30 cellular contexts compared by ENCODE assay signal in genomic region chr12:104662203-104662602, GRCh38.
A peak's percentile ranks its signal among the peaks of the same experiment; 100 is the strongest.
DNase-seq lines count a peak whose midpoint lies in the region; ATAC-seq, FAIRE-seq and TF ChIP-seq lines count a peak whose summit lies in the region.
"Had no signal": no experiment of that assay in that cellular context is flagged by ENCODE, and none has a peak within 500 bp of the region (broad histone marks: within the 10 kb centered on the region; RNA-seq: fewer than 3 reads in every experiment).

No MANE protein-coding gene starts in this region.

- peak in 1 of 2 experiments; percentile 26; a peak in 2 of 5 replicates for TF ChIP-seq RAD21 in A549 (conservative IDR thresholded peaks at IDR 0.05 in 1 of 2, IDR thresholded peaks at IDR 0.05 in 1 of 2)

- POLR2A ChIA-PET in A549 (lab: Yijun Ruan, JAX): no interaction called here

- H3K36me3 ChIP-seq in astrocyte (ENCODE audit: insufficient read depth, low read length) (no peaks in the 10 kb centered on the region), testis (ENCODE audit: low read depth, missing control alignments) (no peaks in the 10 kb centered on the region), lower lobe of right lung (no peaks in the 10 kb centered on the region)
- H3K36me3 ChIP-seq: brain microvascular endothelial cell, colonic mucosa, suprapubic skin had no signal

- ATAC-seq in A549 (peak in 1 of 2 experiments; percentile 65; a peak in 3 of 6 replicates), HG02852 (IDR thresholded peaks at IDR 0.05; ENCODE audit: unreplicated experiment) (no peak), lower lobe of right lung (no peak), HG02588 (IDR thresholded peaks at IDR 0.05; ENCODE audit: unreplicated experiment) (no peak)

- no peaks in the 10 kb centered on the region for H3K9me3 Mint-ChIP-seq in astrocyte (ENCODE audit: unreplicated experiment)
- H3K9me3 Mint-ChIP-seq: activated CD4-positive, alpha-beta memory T cell treated with anti-CD3 and anti-CD28 coated beads for 36 hours; H9; IgD-negative memory B cell had no signal

- H3K4me2 ChIP-seq in A549 (peak overlapping the region; percentile 66), astrocyte (ENCODE audit: low read length) (no peak overlapping the region)
- H3K4me2 ChIP-seq: BLaER1, smooth muscle cell had no signal

- H3K27ac ChIP-seq in A549: peak overlapping the region; percentile 60 to 85
- H3K27ac ChIP-seq in astrocyte (ENCODE audit: low read depth, low read length): no peak overlapping the region
- no peak overlapping the region for H3K27ac ChIP-seq in testis
- H3K27ac ChIP-seq in lower lobe of right lung: no peak overlapping the region
- H3K27ac ChIP-seq: BLaER1, brain microvascular endothelial cell, colonic mucosa, suprapubic skin had no signal

- no peaks in the 10 kb centered on the region for H3K27me3 ChIP-seq in astrocyte (ENCODE audit: insufficient read depth, low read length)
- H3K27me3 ChIP-seq in testis: no peaks in the 10 kb centered on the region
- no peaks in the 10 kb centered on the region for H3K27me3 ChIP-seq in lower lobe of right lung (ENCODE audit: low read depth)
- H3K27me3 ChIP-seq: BLaER1, brain microvascular endothelial cell, colonic mucosa, suprapubic skin had no signal

- H3K9me3 ChIP-seq in A549 (no peaks in the 10 kb centered on the region), astrocyte (ENCODE audit: insufficient read depth, low read depth, low read length) (no peaks in the 10 kb centered on the region), testis (no peaks in the 10 kb centered on the region), lower lobe of right lung (no peaks in the 10 kb centered on the region)
- H3K9me3 ChIP-seq: BLaER1, colonic mucosa, suprapubic skin had no signal

- WGBS in A549 (ENCODE audit: missing lambda C conversion rate): 9% methylated on average over 6 of the region's 6 CpGs
- 65 to 71% methylated on average over 6 of the region's 6 CpGs for WGBS in testis, 2 donors

- DNase-seq in A549 (ENCODE audit: low read depth in 1 of 2, low spot score in 1 of 2): peak in 1 of 2 experiments; percentile 54
- DNase-seq in Daoy (ENCODE audit: low read depth): peak; percentile 34
- DNase-seq in astrocyte (ENCODE audit: low read depth): peak; percentile 46
- DNase-seq in testis: no peak
- DNase-seq in lower lobe of right lung: no peak
- DNase-seq: activated CD4-positive, alpha-beta memory T cell treated with anti-CD3 and anti-CD28 coated beads for 36 hours; activated CD4-positive, CD25-positive, alpha-beta regulatory T cell; activated effector memory CD4-positive, alpha-beta T cell treated with anti-CD3 and anti-CD28 coated beads, Interleukin-2, amount 50 U/mL, for 16 hours; brain microvascular endothelial cell; colonic mucosa; H9; left cardiac atrium; mesendoderm; NCI-H2081 treated with DMSO at 0.1 percent for 48 hours; NCI-H446; occipital lobe; OCI-M1; retina; Right ventricle myocardium superior; stimulated activated CD4-positive, alpha-beta T cell treated with anti-CD3 and anti-CD28 coated beads, Interleukin-2, amount 100 ng/mL, for 24 hours; T-helper 9 cell had no signal

- CTCF ChIA-PET in A549 (lab: Yijun Ruan, JAX): interaction anchor here (0.6 to 2.4 kb wide), 5 partner anchors 9 to 281 kb away, joined by 3 to 7 read pairs (median 4); no protein-coding TSS in a partner anchor

- peaks cover 52% of the 10 kb centered on the region for H3K4me1 ChIP-seq in A549
- no peaks in the 10 kb centered on the region for H3K4me1 ChIP-seq in astrocyte (ENCODE audit: insufficient read depth, low read length)
- H3K4me1 ChIP-seq in testis: peaks cover 7% of the 10 kb centered on the region
- peaks cover 8% of the 10 kb centered on the region for H3K4me1 ChIP-seq in lower lobe of right lung
- H3K4me1 ChIP-seq: colonic mucosa had no signal

- peak in 1 of 2 experiments; percentile 59; a peak in 2 of 5 replicates for TF ChIP-seq EP300 in A549 (IDR thresholded peaks at IDR 0.05)

- no peaks in the 10 kb centered on the region for H3K4me1 Mint-ChIP-seq in astrocyte (ENCODE audit: low read depth, unreplicated experiment)

- TF ChIP-seq POLR2A in A549 (IDR thresholded peaks at IDR 0.05; ENCODE audit: low read length): no peak
- TF ChIP-seq POLR2A in testis (IDR thresholded peaks at IDR 0.05): no peak

- no peak for TF ChIP-seq CTCF in A549 (IDR thresholded peaks at IDR 0.05)
- no peak for TF ChIP-seq CTCF in astrocyte (IDR thresholded peaks at IDR 0.05; ENCODE audit: insufficient read depth, low read depth, low read length)
- TF ChIP-seq CTCF in testis (IDR thresholded peaks at IDR 0.05): no peak
- TF ChIP-seq CTCF in lower lobe of right lung (IDR thresholded peaks at IDR 0.05): no peak

- H3K27me3 Mint-ChIP-seq in astrocyte (ENCODE audit: low read depth, unreplicated experiment): no peaks in the 10 kb centered on the region
- H3K27me3 Mint-ChIP-seq: activated CD4-positive, alpha-beta memory T cell treated with anti-CD3 and anti-CD28 coated beads for 36 hours; IgD-negative memory B cell had no signal

- H4K20me1 ChIP-seq in astrocyte (ENCODE audit: insufficient read depth, low read length): peaks cover 50% of the 10 kb centered on the region

- no peaks in the 10 kb centered on the region for H3K79me2 ChIP-seq in astrocyte (ENCODE audit: insufficient read depth, low read length)

- H3K4me3 ChIP-seq in A549 (no peak overlapping the region; the same call in 2 of the 3 replicates), astrocyte (ENCODE audit: insufficient read depth, low read depth, low read length) (no peak overlapping the region), testis (no peak overlapping the region), lower lobe of right lung (no peak overlapping the region)
- H3K4me3 ChIP-seq: BLaER1, colonic mucosa, smooth muscle cell, suprapubic skin had no signal

- FAIRE-seq in A549 (lab: Jason Lieb, UNC) (peak; percentile 87), astrocyte (lab: Jason Lieb, UNC) (no peak), islet of Langerhans (lab: Jason Lieb, UNC) (peak; percentile 80)
- FAIRE-seq: endometrium, GM12892 had no signal

- no peak overlapping the region for H2AFZ ChIP-seq in astrocyte (ENCODE audit: low read depth, low read length)

- no peak overlapping the region for H3K27ac Mint-ChIP-seq in astrocyte (ENCODE audit: unreplicated experiment)
- H3K27ac Mint-ChIP-seq: activated CD4-positive, alpha-beta memory T cell treated with anti-CD3 and anti-CD28 coated beads for 36 hours; IgD-negative memory B cell had no signal

- intact Hi-C loops in testis (cut with DNase I; ENCODE audit: low total_unique reads) (no loop called here), lower lobe of right lung (cut with DNase I) (no loop called here)

- no peak overlapping the region for H3K4me3 Mint-ChIP-seq in astrocyte (ENCODE audit: unreplicated experiment)
- H3K4me3 Mint-ChIP-seq: activated CD4-positive, alpha-beta memory T cell treated with anti-CD3 and anti-CD28 coated beads for 36 hours; H9; IgD-negative memory B cell had no signal

- H3K9ac ChIP-seq in astrocyte (ENCODE audit: low read length): no peak overlapping the region
- H3K9ac ChIP-seq: BLaER1 had no signal

- H3K36me3 Mint-ChIP-seq in astrocyte (ENCODE audit: low read depth, unreplicated experiment): peaks cover 3% of the 10 kb centered on the region

TF ChIP-seq in A549, 52 proteins besides CTCF, POLR2A, EP300 and RAD21 (continues in another document):
- TF ChIP-seq KDM1A (IDR thresholded peaks at IDR 0.05; ENCODE audit: low read depth) (no peak), HEYL (CRISPR knock-in tag; IDR thresholded peaks at IDR 0.05) (no peak), SMC3 (IDR thresholded peaks at IDR 0.05) (0 out of 3 replicates have a peak, but pooled peaks have one; percentile 23), MAX (IDR thresholded peaks at IDR 0.05) (peak; percentile 72), FOSB (CRISPR knock-in tag; IDR thresholded peaks at IDR 0.05) (no peak), ZFP36 (IDR thresholded peaks at IDR 0.05; ENCODE audit: borderline replicate concordance, partially characterized antibody) (peak; percentile 92), CHD4 (IDR thresholded peaks at IDR 0.05; ENCODE audit: borderline replicate concordance) (no peak), JUN (IDR thresholded peaks at IDR 0.05) (peak; percentile 60 to 74; a peak in 3 of 5 replicates), SREBF2 (IDR thresholded peaks at IDR 0.05) (no peak), TP53 (CRISPR knock-in tag; IDR thresholded peaks at IDR 0.05) (no peak), JUNB (IDR thresholded peaks at IDR 0.05) (peak; percentile 77), CEBPB (IDR thresholded peaks at IDR 0.05) (peak; percentile 54 to 85; a peak in 3 of 4 replicates), GATA3 (IDR thresholded peaks at IDR 0.05; ENCODE audit: borderline replicate concordance) (peak; percentile 84; the same call in 1 of the 2 replicates), FOSL2 (IDR thresholded peaks at IDR 0.05) (peak; percentile 59; the same call in 1 of the 2 replicates), FOSL2 (CRISPR knock-in tag; IDR thresholded peaks at IDR 0.05) (peak; percentile 73), CHD2 (IDR thresholded peaks at IDR 0.05; ENCODE audit: low read length, partially characterized antibody) (no peak), USF2 (IDR thresholded peaks at IDR 0.05) (no peak), CBX8 (IDR thresholded peaks at IDR 0.05) (no peak)
- TF ChIP-seq, protein P1, sequence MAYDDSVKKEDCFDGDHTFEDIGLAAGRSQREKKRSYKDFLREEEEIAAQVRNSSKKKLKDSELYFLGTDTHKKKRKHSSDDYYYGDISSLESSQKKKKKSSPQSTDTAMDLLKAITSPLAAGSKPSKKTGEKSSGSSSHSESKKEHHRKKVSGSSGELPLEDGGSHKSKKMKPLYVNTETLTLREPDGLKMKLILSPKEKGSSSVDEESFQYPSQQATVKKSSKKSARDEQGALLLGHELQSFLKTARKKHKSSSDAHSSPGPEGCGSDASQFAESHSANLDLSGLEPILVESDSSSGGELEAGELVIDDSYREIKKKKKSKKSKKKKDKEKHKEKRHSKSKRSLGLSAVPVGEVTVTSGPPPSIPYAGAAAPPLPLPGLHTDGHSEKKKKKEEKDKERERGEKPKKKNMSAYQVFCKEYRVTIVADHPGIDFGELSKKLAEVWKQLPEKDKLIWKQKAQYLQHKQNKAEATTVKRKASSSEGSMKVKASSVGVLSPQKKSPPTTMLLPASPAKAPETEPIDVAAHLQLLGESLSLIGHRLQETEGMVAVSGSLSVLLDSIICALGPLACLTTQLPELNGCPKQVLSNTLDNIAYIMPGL (CRISPR knock-in tag; IDR thresholded peaks at IDR 0.05; ENCODE audit: borderline replicate concordance): no peak

Comparison
In these comparisons a context has a peak if more than half of its experiments do, and no peak if none do; other contexts are left out.
1. DNase-seq: peak in Daoy (single experiment) and astrocyte (single experiment); none in testis (single experiment) and lower lobe of right lung (single experiment).
2. H3K27ac ChIP-seq: peak in A549 (2 of 2); none in astrocyte (single experiment), testis (0 of 2) and lower lobe of right lung (single experiment).